Comparison of ENCODE assay signal across 1 cellular context in genomic region chr3:170357176-170357919, GRCh38.
A peak's percentile ranks its signal among the peaks of the same experiment; 100 is the strongest.
TF ChIP-seq lines count a peak whose summit lies in the region.

Gene SKIL (plus strand): TSS chr3:170357715. CDS start chr3:170360332, 2,617 bp downstream.

TF ChIP-seq in K562, 482 proteins besides CTCF, POLR2A, EP300 and RAD21 (continued from another document and continues in another):
- TF ChIP-seq GMEB1 (CRISPR knock-in tag; IDR thresholded peaks at IDR 0.05), result peak; percentile 82
- TF ChIP-seq ZHX1 (conservative IDR thresholded peaks at IDR 0.05; ENCODE audit: low read length), result no peak
- TF ChIP-seq L3MBTL2 (IDR thresholded peaks at IDR 0.05), result peak; percentile 73
- TF ChIP-seq ZNF707 (CRISPR knock-in tag; conservative IDR thresholded peaks at IDR 0.05), result no peak
- TF ChIP-seq ZNF740 (CRISPR knock-in tag; IDR thresholded peaks at IDR 0.05), result peak; percentile 50; the same call in 1 of the 2 replicates
- peak in 1 of 2 experiments; percentile 70; a peak in 1 of 4 replicates for TF ChIP-seq ZNF740 (tag; IDR thresholded peaks at IDR 0.05)
- no peak for TF ChIP-seq ZNF668 (CRISPR knock-in tag; IDR thresholded peaks at IDR 0.05)
- no peak for TF ChIP-seq HSF4 (CRISPR knock-in tag; IDR thresholded peaks at IDR 0.05; ENCODE audit: borderline replicate concordance)
- no peak for TF ChIP-seq PHF21A (IDR thresholded peaks at IDR 0.05; ENCODE audit: borderline replicate concordance, low read depth)
- TF ChIP-seq SUPT5H (IDR thresholded peaks at IDR 0.05), result no peak
- no peak for TF ChIP-seq ZBTB5 (IDR thresholded peaks at IDR 0.05)
- TF ChIP-seq EHMT2 (IDR thresholded peaks at IDR 0.05), result no peak
- no peak for TF ChIP-seq KAT7 (CRISPR knock-in tag; IDR thresholded peaks at IDR 0.05; ENCODE audit: borderline replicate concordance)
- TF ChIP-seq ETV5 (CRISPR knock-in tag; IDR thresholded peaks at IDR 0.05; ENCODE audit: low read depth), result 0 out of 2 replicates have a peak, but pooled peaks have one; percentile 15
- no peak for TF ChIP-seq ZNF586 (CRISPR knock-in tag; conservative IDR thresholded peaks at IDR 0.05)
- no peak for TF ChIP-seq RFX7 (CRISPR knock-in tag; IDR thresholded peaks at IDR 0.05)
- 0 out of 4 replicates have a peak, but pooled peaks have one; percentile 9 to 27 for TF ChIP-seq SIN3A (IDR thresholded peaks at IDR 0.05; ENCODE audit: borderline replicate concordance in 2 of 2, control insufficient read depth in 1 of 2, low read depth in 2 of 2, low read length in 2 of 2)
- peak; percentile 14; the same call in 1 of the 2 replicates for TF ChIP-seq GATAD2B (IDR thresholded peaks at IDR 0.05; ENCODE audit: borderline replicate concordance)
- peak; percentile 70 for TF ChIP-seq TAF1 (IDR thresholded peaks at IDR 0.05; ENCODE audit: control insufficient read depth, extremely low read depth, insufficient read depth, low read length, severe bottlenecking)
- no peak for TF ChIP-seq TOE1 (IDR thresholded peaks at IDR 0.05; ENCODE audit: borderline replicate concordance)
- TF ChIP-seq TOE1 (CRISPR knock-in tag; IDR thresholded peaks at IDR 0.05; ENCODE audit: borderline replicate concordance, low read depth), result no peak
- TF ChIP-seq NFYB (IDR thresholded peaks at IDR 0.05; ENCODE audit: extremely low read depth, insufficient read length), result no peak
- TF ChIP-seq ELK3 (CRISPR knock-in tag; IDR thresholded peaks at IDR 0.05), result no peak
- TF ChIP-seq ZNF511 (CRISPR knock-in tag; IDR thresholded peaks at IDR 0.05), result no peak
- TF ChIP-seq RBM25 (IDR thresholded peaks at IDR 0.05; ENCODE audit: low read depth, low read length, severe bottlenecking), result peak; percentile 26
- TF ChIP-seq ZC3H4 (CRISPR knock-in tag; IDR thresholded peaks at IDR 0.05; ENCODE audit: borderline replicate concordance), result no peak
- no peak for TF ChIP-seq RHOXF2B (CRISPR knock-in tag; conservative IDR thresholded peaks at IDR 0.05)
- TF ChIP-seq TCFL5 (CRISPR knock-in tag; conservative IDR thresholded peaks at IDR 0.05), result no peak
- TF ChIP-seq ZNF347 (CRISPR knock-in tag; IDR thresholded peaks at IDR 0.05; ENCODE audit: low read depth), result no peak
- no peak for TF ChIP-seq TEAD2 (tag; IDR thresholded peaks at IDR 0.05)
- TF ChIP-seq BCOR (IDR thresholded peaks at IDR 0.05), result no peak
- peak; percentile 8 for TF ChIP-seq ZNF146 (CRISPR knock-in tag; IDR thresholded peaks at IDR 0.05; ENCODE audit: unreplicated experiment)
- TF ChIP-seq FOSL1 (tag; conservative IDR thresholded peaks at IDR 0.05), result peak; percentile 59; the same call in 1 of the 2 replicates
- no peak for TF ChIP-seq CGGBP1 (CRISPR knock-in tag; IDR thresholded peaks at IDR 0.05)
- no peak for TF ChIP-seq HOXB6 (CRISPR knock-in tag; IDR thresholded peaks at IDR 0.05; ENCODE audit: borderline replicate concordance)
- no peak for TF ChIP-seq ZNF57 (CRISPR knock-in tag; IDR thresholded peaks at IDR 0.05)
- TF ChIP-seq NR2F6 (CRISPR knock-in tag; IDR thresholded peaks at IDR 0.05), result no peak
- TF ChIP-seq ZSCAN32 (CRISPR knock-in tag; IDR thresholded peaks at IDR 0.05), result no peak
- TF ChIP-seq RBBP5 (IDR thresholded peaks at IDR 0.05; ENCODE audit: borderline replicate concordance, insufficient read depth, low read length, poor library complexity, severe bottlenecking), result peak; percentile 65
- TF ChIP-seq NCOA4 (IDR thresholded peaks at IDR 0.05; ENCODE audit: partially characterized antibody), result no peak
- TF ChIP-seq EWSR1 (IDR thresholded peaks at IDR 0.05; ENCODE audit: borderline replicate concordance, low read depth, partially characterized antibody), result no peak
- TF ChIP-seq VEZF1 (CRISPR knock-in tag; IDR thresholded peaks at IDR 0.05), result peak; percentile 93
- no peak for TF ChIP-seq HINFP (tag; conservative IDR thresholded peaks at IDR 0.05; ENCODE audit: low read depth)
- no peak for TF ChIP-seq GTF3C2 (IDR thresholded peaks at IDR 0.05; ENCODE audit: borderline replicate concordance, extremely low read depth, insufficient read length)
- no peak for TF ChIP-seq FOXK1 (CRISPR knock-in tag; IDR thresholded peaks at IDR 0.05; ENCODE audit: borderline replicate concordance)
- TF ChIP-seq ELF1 (tag; IDR thresholded peaks at IDR 0.05), result peak; percentile 3; the same call in 1 of the 2 replicates
- no peak for TF ChIP-seq XRCC4 (IDR thresholded peaks at IDR 0.05; ENCODE audit: extremely low read depth, insufficient read depth, insufficient read length)
- TF ChIP-seq PHB2 (IDR thresholded peaks at IDR 0.05; ENCODE audit: low read depth), result no peak
- no peak for TF ChIP-seq KAT8 (IDR thresholded peaks at IDR 0.05; ENCODE audit: low read depth)
- TF ChIP-seq ILK (tag; IDR thresholded peaks at IDR 0.05; ENCODE audit: borderline replicate concordance, low read depth), result no peak
- no peak for TF ChIP-seq ZNF778 (CRISPR knock-in tag; IDR thresholded peaks at IDR 0.05)
- peak; percentile 77 for TF ChIP-seq HMGN3 (IDR thresholded peaks at IDR 0.05; ENCODE audit: borderline replicate concordance, extremely low read depth, insufficient read length, low read depth, low read length)
- TF ChIP-seq RBM39 (optimal IDR thresholded peaks at IDR 0.05; ENCODE audit: low read depth, low read length), result no peak
- TF ChIP-seq ZNF395 (CRISPR knock-in tag; IDR thresholded peaks at IDR 0.05), result peak; percentile 98
